Comparison of ENCODE assay signal across 22 cellular contexts in genomic region chr3:99321261-99321660, GRCh38.
DNase-seq lines count a peak whose midpoint lies in the region; FAIRE-seq and TF ChIP-seq lines count a peak whose summit lies in the region.
"Had no signal": no experiment of that assay in that cellular context is flagged by ENCODE, and none has a peak within 500 bp of the region (broad histone marks: within the 10 kb centered on the region; RNA-seq: fewer than 3 reads in every experiment).

No MANE protein-coding gene starts in this region.

- peak overlapping the region; percentile 34 for H2AFZ ChIP-seq in endothelial cell of umbilical vein (ENCODE audit: low read depth, low read length)
- H2AFZ ChIP-seq: GM23338 had no signal

- BruUV-seq in MCF 10A (replicated peaks; lab: Mats Ljungman, UMichigan) (no TSS peak), endothelial cell of umbilical vein (replicated peaks; lab: Mats Ljungman, UMichigan) (no TSS peak)

- H3K36me3 ChIP-seq in breast epithelium (no peaks in the 10 kb centered on the region), endothelial cell of umbilical vein (ENCODE audit: control insufficient read depth in 2 of 2, extremely low read depth in 1 of 2, insufficient read depth in 2 of 2, low read length in 2 of 2) (no peaks in the 10 kb centered on the region), ovary (no peaks in the 10 kb centered on the region)
- H3K36me3 ChIP-seq: BE2C; BLaER1 treated with 17β-estradiol and CSF1 and Interleukin-3, amounts not matched to agents 10 nM and 100 nM had no signal

- no peaks in the 10 kb centered on the region for H3K79me2 ChIP-seq in endothelial cell of umbilical vein (ENCODE audit: control insufficient read depth, insufficient read depth, low read length)

- DNase-seq in MCF 10A (ENCODE audit: unreplicated experiment) = no peak
- no peak for DNase-seq in breast epithelium (ENCODE audit: low spot score in 2 of 2)
- peak; percentile 75 for DNase-seq in endothelial cell of umbilical vein (ENCODE audit: low read depth, low spot score)
- DNase-seq in ovary = no peak
- DNase-seq in CD14-positive monocyte (ENCODE audit: low spot score) = no peak
- DNase-seq in glutamatergic neuron = no peak
- DNase-seq: AML-193; BE2C; Calu3; CD4-positive, alpha-beta memory T cell; COR-L47; DMS53; DMS79 treated with DMSO at 0.1 percent for 48 hours; GF-D8; H9 had no signal

- H3K9me1 ChIP-seq in endothelial cell of umbilical vein (replicated peaks; ENCODE audit: control insufficient read depth, extremely low read depth, insufficient read depth, low read length) = no peaks in the 10 kb centered on the region

- POLR2A ChIA-PET in MCF 10A (lab: Yijun Ruan, JAX) = no interaction called here
- POLR2A ChIA-PET in endothelial cell of umbilical vein (lab: Charles Lee) = no interaction called here

- TF ChIP-seq POLR2A in breast epithelium (IDR thresholded peaks at IDR 0.05) = no peak
- no peak for TF ChIP-seq POLR2A in endothelial cell of umbilical vein (IDR thresholded peaks at IDR 0.05; ENCODE audit: low read depth, low read length)
- no peak for TF ChIP-seq POLR2A in ovary (IDR thresholded peaks at IDR 0.05)

- H4K20me1 ChIP-seq in endothelial cell of umbilical vein (replicated peaks; ENCODE audit: control insufficient read depth, extremely low read depth, insufficient read depth, low read length) = no peaks in the 10 kb centered on the region
- H4K20me1 ChIP-seq: BLaER1 treated with 17β-estradiol and CSF1 and Interleukin-3, amounts not matched to agents 10 nM and 100 nM had no signal

- CTCF ChIA-PET in MCF 10A (lab: Yijun Ruan, JAX) = no interaction called here
- CTCF ChIA-PET in endothelial cell of umbilical vein (lab: Charles Lee) = interaction anchor here (1.2 kb wide), 1 partner anchor 21 kb away, joined by 3 read pairs; no protein-coding TSS in a partner anchor

- intact Hi-C loops in MCF 10A (cut with micrococcal nuclease) (no loop called here), breast epithelium (cut with DNase I; ENCODE audit: low total_unique reads) (no loop called here), endothelial cell of umbilical vein (cut with micrococcal nuclease) (no loop called here), ovary (cut with DNase I) (no loop called here), CD14-positive monocyte (cut with micrococcal nuclease) (no loop called here)

- FAIRE-seq in endothelial cell of umbilical vein (lab: Jason Lieb, UNC) = no peak
- FAIRE-seq: A204.1, GM12891, GM18507 had no signal

- no peaks in the 10 kb centered on the region for H3K9me3 ChIP-seq in breast epithelium
- no peaks in the 10 kb centered on the region for H3K9me3 ChIP-seq in endothelial cell of umbilical vein (replicated peaks; ENCODE audit: control insufficient read depth, insufficient read depth, low read length)
- H3K9me3 ChIP-seq in ovary = no peaks in the 10 kb centered on the region
- H3K9me3 ChIP-seq: BE2C; BLaER1 treated with 17β-estradiol and CSF1 and Interleukin-3, amounts not matched to agents 10 nM and 100 nM had no signal

- H3K4me1 ChIP-seq in breast epithelium (no peaks in the 10 kb centered on the region), endothelial cell of umbilical vein (ENCODE audit: control insufficient read depth, extremely low read depth, insufficient read depth, low read length) (peaks cover 30% of the 10 kb centered on the region), ovary (ENCODE audit: insufficient read depth) (no peaks in the 10 kb centered on the region)
- H3K4me1 ChIP-seq: BE2C; BLaER1 treated with 17β-estradiol and CSF1 and Interleukin-3, amounts not matched to agents 10 nM and 100 nM had no signal

- H3K27ac ChIP-seq in breast epithelium (no peak overlapping the region), endothelial cell of umbilical vein (ENCODE audit: insufficient read depth, low read depth, low read length) (peak overlapping the region; percentile 91), ovary (no peak overlapping the region)
- H3K27ac ChIP-seq: 22Rv1; BLaER1 treated with 17β-estradiol and CSF1 and Interleukin-3, amounts not matched to agents 10 nM and 100 nM had no signal

- H3K4me1 Mint-ChIP-seq in MCF 10A (ENCODE audit: insufficient read depth, unreplicated experiment) = peaks cover 44% of the 10 kb centered on the region
- H3K4me1 Mint-ChIP-seq in nephron = peaks cover 47% of the 10 kb centered on the region
- H3K4me1 Mint-ChIP-seq in CD14-positive monocyte = no peaks in the 10 kb centered on the region
- no peaks in the 10 kb centered on the region for H3K4me1 Mint-ChIP-seq in glutamatergic neuron (ENCODE audit: low read depth, unreplicated experiment)
- H3K4me1 Mint-ChIP-seq: CD4-positive, alpha-beta memory T cell; GM23338; H9 had no signal

- 37 to 45% (median 38%) methylated on average over 1 of the region's 1 CpG for WGBS in ovary, 3 donors

- H3K27ac Mint-ChIP-seq in MCF 10A (ENCODE audit: low read depth, unreplicated experiment) = peak overlapping the region; percentile 69
- H3K27ac Mint-ChIP-seq in nephron = peak overlapping the region in 2 of 3 experiments; percentile 6 to 16
- H3K27ac Mint-ChIP-seq in CD14-positive monocyte = no peak overlapping the region
- no peak overlapping the region for H3K27ac Mint-ChIP-seq in glutamatergic neuron (ENCODE audit: unreplicated experiment)
- H3K27ac Mint-ChIP-seq: CD4-positive, alpha-beta memory T cell; GM23338; H9 had no signal

- H3K4me3 ChIP-seq in breast epithelium = no peak overlapping the region
- H3K4me3 ChIP-seq in endothelial cell of umbilical vein (replicated peaks in 1 of 3; ENCODE audit: insufficient read depth in 1 of 3, low read depth in 1 of 3, low read length in 3 of 3) = no peak overlapping the region
- no peak overlapping the region for H3K4me3 ChIP-seq in ovary
- H3K4me3 ChIP-seq: BLaER1 treated with 17β-estradiol and CSF1 and Interleukin-3, amounts not matched to agents 10 nM and 100 nM; GM23338 had no signal

- H3K36me3 Mint-ChIP-seq in MCF 10A (ENCODE audit: insufficient read depth, unreplicated experiment) (no peaks in the 10 kb centered on the region), nephron (ENCODE audit: low read depth) (no peaks in the 10 kb centered on the region), CD14-positive monocyte (no peaks in the 10 kb centered on the region), glutamatergic neuron (ENCODE audit: unreplicated experiment) (no peaks in the 10 kb centered on the region)
- H3K36me3 Mint-ChIP-seq: CD4-positive, alpha-beta memory T cell had no signal

- TF ChIP-seq EP300 in ovary (IDR thresholded peaks at IDR 0.05) = no peak

- TF ChIP-seq CTCF in MCF 10A (IDR thresholded peaks at IDR 0.05; ENCODE audit: unreplicated experiment) (no peak), breast epithelium (IDR thresholded peaks at IDR 0.05) (no peak), endothelial cell of umbilical vein (IDR thresholded peaks at IDR 0.05; ENCODE audit: extremely low read depth in 1 of 2, insufficient read depth in 1 of 2, low read depth in 1 of 2, low read length in 2 of 2) (no peak), nephron (IDR thresholded peaks at IDR 0.05; ENCODE audit: unreplicated experiment in 3 of 3) (no peak), ovary (IDR thresholded peaks at IDR 0.05) (no peak), CD14-positive monocyte (IDR thresholded peaks at IDR 0.05) (no peak), glutamatergic neuron (IDR thresholded peaks at IDR 0.05; ENCODE audit: partially characterized antibody, unreplicated experiment) (no peak)

- no peaks in the 10 kb centered on the region for H3K9me3 Mint-ChIP-seq in MCF 10A (ENCODE audit: unreplicated experiment)
- no peaks in the 10 kb centered on the region for H3K9me3 Mint-ChIP-seq in nephron
- peaks cover 0 to 11% (median 5%) of the 10 kb centered on the region in 7 donors for H3K9me3 Mint-ChIP-seq in CD14-positive monocyte
- no peaks in the 10 kb centered on the region for H3K9me3 Mint-ChIP-seq in glutamatergic neuron (ENCODE audit: unreplicated experiment)
- H3K9me3 Mint-ChIP-seq: GM23338, H9 had no signal

- H3K4me2 ChIP-seq in endothelial cell of umbilical vein (ENCODE audit: insufficient read depth, low read length) = no peak overlapping the region
- H3K4me2 ChIP-seq: BLaER1 treated with 17β-estradiol and CSF1 and Interleukin-3, amounts not matched to agents 10 nM and 100 nM; GM23338 had no signal

- H3K4me3 Mint-ChIP-seq in MCF 10A (ENCODE audit: unreplicated experiment) = no peak overlapping the region
- no peak overlapping the region for H3K4me3 Mint-ChIP-seq in nephron
- no peak overlapping the region for H3K4me3 Mint-ChIP-seq in CD14-positive monocyte
- H3K4me3 Mint-ChIP-seq in glutamatergic neuron (ENCODE audit: unreplicated experiment) = no peak overlapping the region
- H3K4me3 Mint-ChIP-seq: CD4-positive, alpha-beta memory T cell; GM23338; H9 had no signal

- dilution Hi-C loops in endothelial cell of umbilical vein (cut with MboI; ENCODE audit: extremely low pct_ligation_motif_present, low sequenced_read_pairs) = no loop called here

- no peaks in the 10 kb centered on the region for H3K27me3 ChIP-seq in breast epithelium
- no peaks in the 10 kb centered on the region for H3K27me3 ChIP-seq in endothelial cell of umbilical vein (ENCODE audit: control insufficient read depth in 2 of 2, insufficient read depth in 2 of 2, low read length in 2 of 2)
- H3K27me3 ChIP-seq in ovary = no peaks in the 10 kb centered on the region
- H3K27me3 ChIP-seq: BE2C; BLaER1 treated with 17β-estradiol and CSF1 and Interleukin-3, amounts not matched to agents 10 nM and 100 nM had no signal

- H3K27me3 Mint-ChIP-seq in MCF 10A (ENCODE audit: insufficient read depth, unreplicated experiment) (no peaks in the 10 kb centered on the region), nephron (ENCODE audit: low read depth) (no peaks in the 10 kb centered on the region), CD14-positive monocyte (ENCODE audit: low read depth in 3 of 3) (no peaks in the 10 kb centered on the region), glutamatergic neuron (ENCODE audit: unreplicated experiment) (no peaks in the 10 kb centered on the region)
- H3K27me3 Mint-ChIP-seq: CD4-positive, alpha-beta memory T cell had no signal

- no peak overlapping the region for H3K9ac ChIP-seq in endothelial cell of umbilical vein (replicated peaks; ENCODE audit: extremely low read depth, insufficient read depth, low read length)
- H3K9ac ChIP-seq: BLaER1 treated with 17β-estradiol and CSF1 and Interleukin-3, amounts not matched to agents 10 nM and 100 nM had no signal

TF ChIP-seq in endothelial cell of umbilical vein, 7 proteins besides CTCF, POLR2A, EP300 and RAD21 (continues in another document):
- TF ChIP-seq GATA2 (IDR thresholded peaks at IDR 0.05; ENCODE audit: insufficient read depth, insufficient read length, low read depth, low read length) = no peak
- TF ChIP-seq JUN (IDR thresholded peaks at IDR 0.05; ENCODE audit: borderline replicate concordance, insufficient read depth, insufficient read length, low read depth) = no peak
- TF ChIP-seq FOS (IDR thresholded peaks at IDR 0.05; ENCODE audit: borderline replicate concordance, insufficient read depth, low read length) = no peak
- TF ChIP-seq MYC (IDR thresholded peaks at IDR 0.05; ENCODE audit: low read depth, low read length) = no peak
- TF ChIP-seq POLR2AphosphoS5 (IDR thresholded peaks at IDR 0.05; ENCODE audit: insufficient read depth, low read depth, low read length) = no peak
- no peak for TF ChIP-seq EZH2 (IDR thresholded peaks at IDR 0.05; ENCODE audit: borderline replicate concordance, low read depth, low read length, severe bottlenecking)

Comparison
In these comparisons a context has a peak if more than half of its experiments do, and no peak if none do; other contexts are left out.
1. H3K27ac Mint-ChIP-seq: peak in MCF 10A (single experiment) and nephron (2 of 3); none in CD14-positive monocyte (0 of 7) and glutamatergic neuron (single experiment).